1 cellular context compared by ENCODE assay signal in genomic region chr17:47188799-47189731, GRCh38.
TF ChIP-seq lines count a peak whose summit lies in the region.

CDC27 (minus strand) TSS chr17:47189295; CDS start chr17:47189172, 123 bp downstream.

TF ChIP-seq in SK-N-SH, 30 proteins besides CTCF, POLR2A, EP300 and RAD21 (continued from another document):
- TF ChIP-seq REST (IDR thresholded peaks at IDR 0.05; ENCODE audit: low read depth, low read length) (no peak), USF1 (IDR thresholded peaks at IDR 0.05; ENCODE audit: borderline replicate concordance, low read depth) (no peak), MEF2A (IDR thresholded peaks at IDR 0.05; ENCODE audit: borderline replicate concordance, low read depth) (no peak), TCF12 (IDR thresholded peaks at IDR 0.05) (no peak), RXRA (IDR thresholded peaks at IDR 0.05; ENCODE audit: borderline replicate concordance, low read depth) (no peak), EZH2phosphoT487 (IDR thresholded peaks at IDR 0.05; ENCODE audit: borderline replicate concordance, low read depth) (no peak), RFX5 (IDR thresholded peaks at IDR 0.05; ENCODE audit: low read length) (peak; percentile 20; the same call in 1 of the 2 replicates), SIN3A (IDR thresholded peaks at IDR 0.05; ENCODE audit: borderline replicate concordance, low read depth, low read length) (peak; percentile 87), GATA2 (CRISPR knock-in tag; IDR thresholded peaks at IDR 0.05) (no peak), TEAD4 (IDR thresholded peaks at IDR 0.05; ENCODE audit: borderline replicate concordance, insufficient read depth) (no peak), MAX (IDR thresholded peaks at IDR 0.05; ENCODE audit: low read depth) (peak; percentile 74), JUND (IDR thresholded peaks at IDR 0.05) (no peak), PBX3 (IDR thresholded peaks at IDR 0.05) (no peak), SMC3 (IDR thresholded peaks at IDR 0.05; ENCODE audit: low read depth, low read length) (no peak)
